In genomic region chr2:69642709-69643601, GRCh38 we compare ENCODE assay signal across 8 cellular contexts. TPM values are rescaled to one million over a fixed set of nuclear protein-coding genes. Genes with fewer than 3 reads are reported as not detected.
A peak's percentile ranks its signal among the peaks of the same experiment; 100 is the strongest.
DNase-seq lines count a peak whose midpoint lies in the region; ATAC-seq and TF ChIP-seq lines count a peak whose summit lies in the region.

No MANE protein-coding gene starts in this region.

- H3K36me3 ChIP-seq in right lobe of liver, result peaks cover 0 to 2% (median 0%) of the 10 kb centered on the region in 4 donors

- no peaks in the 10 kb centered on the region for H3K27me3 ChIP-seq in right lobe of liver

- H3K27ac ChIP-seq in right lobe of liver, result peak overlapping the region; percentile 91 to 98 (median 95)

- no peak for TF ChIP-seq POLR2A in right lobe of liver (IDR thresholded peaks at IDR 0.05)

- peak; percentile 24 for ATAC-seq in GM18511 (IDR thresholded peaks at IDR 0.05; ENCODE audit: unreplicated experiment)
- ATAC-seq in activated CD4-positive, alpha-beta T cell treated with anti-CD3 and anti-CD28 coated beads for 36 hours, result peak; percentile 38
- ATAC-seq in right lobe of liver, result peak; percentile 9 to 52 (median 20)

- H3K4me3 Mint-ChIP-seq in activated CD4-positive, alpha-beta T cell treated with anti-CD3 and anti-CD28 coated beads for 36 hours, result peak overlapping the region; percentile 82

- H3K4me1 Mint-ChIP-seq in activated CD4-positive, alpha-beta T cell treated with anti-CD3 and anti-CD28 coated beads for 36 hours, result peaks cover 56% of the 10 kb centered on the region

- H3K27ac Mint-ChIP-seq in activated CD4-positive, alpha-beta T cell treated with anti-CD3 and anti-CD28 coated beads for 36 hours, result peak overlapping the region; percentile 93

- intact Hi-C loops in activated CD4-positive, alpha-beta T cell treated with anti-CD3 and anti-CD28 coated beads for 36 hours (cut with DNase I, micrococcal nuclease), result loop anchor here (1.0 to 10.0 kb wide), 15 partner anchors 15 to 1176 kb away; partner anchors contain the start of genes PCBP1 (in 2 of the 2), APLF (in 1 of the 2), FBXO48 (in 1 of the 2) and GFPT1 (in 1 of the 2)
- intact Hi-C loops in right lobe of liver (cut with DNase I), result no loop called here

- POLR2A ChIA-PET in activated CD4-positive, alpha-beta T cell treated with anti-CD3 and anti-CD28 coated beads for 36 hours (lab: Charles Lee), result interaction anchor here (1.1 kb wide), 2 partner anchors 7 to 615 kb away, joined by 3 read pairs; no protein-coding TSS in a partner anchor

- peak; percentile 85 for DNase-seq in A172 (ENCODE audit: low spot score)
- DNase-seq in NCI-H2171 (lab: John Stamatoyannopoulos, UW), result peak; percentile 28
- peak; percentile 85 for DNase-seq in activated CD4-positive, alpha-beta T cell treated with anti-CD3 and anti-CD28 coated beads for 36 hours
- DNase-seq in dedifferentiated amniotic fluid mesenchymal stem cell (ENCODE audit: extremely low spot score), result peak; percentile 87
- DNase-seq in right lobe of liver, result peak; percentile 60 to 69 (median 66)
- peak; percentile 71 for DNase-seq in stimulated activated CD4-positive, alpha-beta T cell treated with anti-CD3 and anti-CD28 coated beads, Interleukin-4, amount 100 ng/mL, for 1 hour
- no peak for DNase-seq in OCI-M2 (lab: John Stamatoyannopoulos, UW; ENCODE audit: unreplicated experiment)

- H3K9me3 ChIP-seq in right lobe of liver, result no peaks in the 10 kb centered on the region

- peak in 1 of 4 donors; percentile 3 for TF ChIP-seq CTCF in right lobe of liver (IDR thresholded peaks at IDR 0.05)

- peaks cover 44% of the 10 kb centered on the region for H3K36me3 Mint-ChIP-seq in activated CD4-positive, alpha-beta T cell treated with anti-CD3 and anti-CD28 coated beads for 36 hours (ENCODE audit: low read depth)

- H3K4me1 ChIP-seq in right lobe of liver, result peaks cover 0 to 16% (median 0%) of the 10 kb centered on the region in 4 donors

- H3K4me3 ChIP-seq in right lobe of liver, result peak overlapping the region; percentile 82 to 99 (median 97)

- peaks cover 3% of the 10 kb centered on the region for H3K9me3 Mint-ChIP-seq in activated CD4-positive, alpha-beta T cell treated with anti-CD3 and anti-CD28 coated beads for 36 hours (ENCODE audit: low read depth)

- H3K27me3 Mint-ChIP-seq in activated CD4-positive, alpha-beta T cell treated with anti-CD3 and anti-CD28 coated beads for 36 hours, result no peaks in the 10 kb centered on the region

- CTCF ChIA-PET in activated CD4-positive, alpha-beta T cell treated with anti-CD3 and anti-CD28 coated beads for 36 hours (lab: Charles Lee), result interaction anchor here (0.6 to 1.8 kb wide), 4 partner anchors 33 to 77 kb away, joined by 3 to 6 read pairs (median 4); no protein-coding TSS in a partner anchor

- 0% methylated on average over 23 of the region's 58 CpGs for WGBS in right lobe of liver (ENCODE audit: insufficient coverage, low coverage, low lambda C conversion rate, missing lambda C conversion rate)

RNA-seq across cellular contexts. Expression of gene AAK1, which starts 0.6 kb away (rescaled TPM):
- 44.7 and 48.1 TPM in 2 replicates for total RNA-seq in A172 (2014; rRNA removed; shearing (Covaris generic))
- 100 to 1,000 TPM in 1 of 2 experiments, 10 to 100 TPM in 1; 95.9 to 104 TPM for total RNA-seq in activated CD4-positive, alpha-beta T cell treated with anti-CD3 and anti-CD28 coated beads for 36 hours
- total RNA-seq in right lobe of liver, result 10 to 100 TPM; 12.7 to 30.5 (median 20.5) TPM

Comparison
In these comparisons a context has a peak if more than half of its experiments do, and no peak if none do; other contexts are left out.
1. intact Hi-C loops: an anchor here in activated CD4-positive, alpha-beta T cell treated with anti-CD3 and anti-CD28 coated beads for 36 hours (1.0 to 10.0 kb wide); none called in right lobe of liver.